25 cellular contexts compared by ENCODE assay signal in the genomic region with DNA sequence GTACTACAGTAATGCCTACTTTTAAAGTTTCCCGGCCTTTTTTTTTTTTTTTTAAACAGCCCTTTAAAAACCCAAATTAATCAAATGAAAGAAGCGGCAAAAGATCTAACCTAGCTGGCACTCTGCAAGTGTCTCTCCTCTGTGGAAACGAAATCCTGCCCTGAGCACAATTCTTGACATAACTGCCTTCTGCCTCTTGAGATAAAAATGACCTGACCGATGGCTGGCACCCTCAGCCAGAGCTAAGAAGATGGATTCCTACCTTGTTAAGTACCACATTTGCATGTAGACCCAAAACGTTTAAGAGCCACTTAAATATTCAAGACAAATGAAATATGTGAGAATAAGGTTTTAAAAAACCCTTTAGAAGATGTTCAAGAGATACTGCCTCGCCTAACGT. TPM values are rescaled to one million over a fixed set of nuclear protein-coding genes. Genes with fewer than 3 reads are reported as not detected.
"Had no signal": no experiment of that assay in that cellular context is flagged by ENCODE, and none has a peak within 500 bp of the region (broad histone marks: within the 10 kb centered on the region; RNA-seq: fewer than 3 reads in every experiment).

No MANE protein-coding gene starts in this region.

- H3K27ac ChIP-seq: colonic mucosa, esophagus muscularis mucosa, foreskin keratinocyte, gastroesophageal sphincter, heart left ventricle, hepatocyte, neutrophil, parathyroid adenoma, right lobe of liver, tibial nerve, vagina had no signal

- DNase-seq: colonic mucosa; effector CD8-positive, alpha-beta T cell; foreskin keratinocyte; heart left ventricle; kidney; mammary epithelial cell; right lobe of liver; small intestine; stimulated activated CD4-positive, alpha-beta T cell treated with anti-CD3 and anti-CD28 coated beads, Interleukin-15, amount 100 ng/mL, for 24 hours; stimulated activated CD4-positive, alpha-beta T cell treated with anti-CD3 and anti-CD28 coated beads, Interleukin-2, amount 100 ng/mL, for 48 hours; stimulated activated naive B cell treated with anti-CD40 and anti-IgM and Interleukin-4, amounts not matched to agents 10 μg/mL and 1 μg/mL and 100 μg/mL, for 72 hours had no signal

- H3K4me1 ChIP-seq: colonic mucosa, esophagus muscularis mucosa, gastroesophageal sphincter, parathyroid adenoma, right lobe of liver, tibial nerve, vagina had no signal

- H3K36me3 ChIP-seq: colonic mucosa had no signal

- H3K27ac Mint-ChIP-seq: dendritic cell treated with granulocyte-macrophage colony-stimulating factor and Interleukin-4, amounts not matched to agents 40 ng/mL and 50 ng/mL, for 4 days; natural killer cell treated with Interleukin-12 subunit alpha and Interleukin-12 subunit beta and Interleukin-15 and Interleukin-18, amount 100 ng/mL, for 72 hours; progenitor cell of endocrine pancreas; stimulated activated naive B cell treated with anti-CD40 and anti-IgM and Interleukin-4, amounts not matched to agents 10 μg/mL and 1 μg/mL and 100 μg/mL, for 72 hours; stimulated activated naive CD8-positive, alpha-beta T cell treated with anti-CD3 and anti-CD28 coated beads, Interleukin-15, Interleukin-2, amounts not matched to agents 100 ng/mL and 50 ng/mL, for 24 hours had no signal

- H3K4me1 Mint-ChIP-seq: neural crest cell had no signal

- H3K4me3 Mint-ChIP-seq: dendritic cell treated with granulocyte-macrophage colony-stimulating factor and Interleukin-4, amounts not matched to agents 40 ng/mL and 50 ng/mL, for 4 days; natural killer cell treated with Interleukin-12 subunit alpha and Interleukin-12 subunit beta and Interleukin-15 and Interleukin-18, amount 100 ng/mL, for 72 hours; neural crest cell; stimulated activated naive B cell treated with anti-CD40 and anti-IgM and Interleukin-4, amounts not matched to agents 10 μg/mL and 1 μg/mL and 100 μg/mL, for 72 hours; stimulated activated naive CD8-positive, alpha-beta T cell treated with anti-CD3 and anti-CD28 coated beads, Interleukin-15, Interleukin-2, amounts not matched to agents 100 ng/mL and 50 ng/mL, for 24 hours had no signal

- H3K27me3 Mint-ChIP-seq: dendritic cell treated with granulocyte-macrophage colony-stimulating factor and Interleukin-4, amounts not matched to agents 40 ng/mL and 50 ng/mL, for 4 days; natural killer cell treated with Interleukin-12 subunit alpha and Interleukin-12 subunit beta and Interleukin-15 and Interleukin-18, amount 100 ng/mL, for 72 hours; progenitor cell of endocrine pancreas; stimulated activated naive B cell treated with anti-CD40 and anti-IgM and Interleukin-4, amounts not matched to agents 10 μg/mL and 1 μg/mL and 100 μg/mL, for 72 hours; stimulated activated naive CD8-positive, alpha-beta T cell treated with anti-CD3 and anti-CD28 coated beads, Interleukin-15, Interleukin-2, amounts not matched to agents 100 ng/mL and 50 ng/mL, for 24 hours had no signal

- H3K9me3 ChIP-seq: colonic mucosa, esophagus muscularis mucosa, gastroesophageal sphincter, heart left ventricle, neutrophil, right lobe of liver, thoracic aorta, tibial nerve, vagina had no signal

- H3K4me3 ChIP-seq: colonic mucosa, esophagus muscularis mucosa, gastroesophageal sphincter, heart left ventricle, hepatocyte, right lobe of liver, thoracic aorta, tibial nerve, vagina had no signal

- H3K9ac ChIP-seq: parathyroid adenoma had no signal

- H3K9me3 Mint-ChIP-seq: dendritic cell treated with granulocyte-macrophage colony-stimulating factor and Interleukin-4, amounts not matched to agents 40 ng/mL and 50 ng/mL, for 4 days; natural killer cell treated with Interleukin-12 subunit alpha and Interleukin-12 subunit beta and Interleukin-15 and Interleukin-18, amount 100 ng/mL, for 72 hours; neural crest cell; stimulated activated naive B cell treated with anti-CD40 and anti-IgM and Interleukin-4, amounts not matched to agents 10 μg/mL and 1 μg/mL and 100 μg/mL, for 72 hours; stimulated activated naive CD8-positive, alpha-beta T cell treated with anti-CD3 and anti-CD28 coated beads, Interleukin-15, Interleukin-2, amounts not matched to agents 100 ng/mL and 50 ng/mL, for 24 hours had no signal

- H3K27me3 ChIP-seq: colonic mucosa, esophagus muscularis mucosa, foreskin keratinocyte, gastroesophageal sphincter, heart left ventricle, hepatocyte, neutrophil, right lobe of liver, tibial nerve, vagina had no signal

RNA-seq across cellular contexts. Expression of a gene that starts 16.6 kb away (rescaled TPM):
- total RNA-seq: mononuclear cell had no signal
